11 cellular contexts compared by ENCODE assay signal in the genomic region with DNA sequence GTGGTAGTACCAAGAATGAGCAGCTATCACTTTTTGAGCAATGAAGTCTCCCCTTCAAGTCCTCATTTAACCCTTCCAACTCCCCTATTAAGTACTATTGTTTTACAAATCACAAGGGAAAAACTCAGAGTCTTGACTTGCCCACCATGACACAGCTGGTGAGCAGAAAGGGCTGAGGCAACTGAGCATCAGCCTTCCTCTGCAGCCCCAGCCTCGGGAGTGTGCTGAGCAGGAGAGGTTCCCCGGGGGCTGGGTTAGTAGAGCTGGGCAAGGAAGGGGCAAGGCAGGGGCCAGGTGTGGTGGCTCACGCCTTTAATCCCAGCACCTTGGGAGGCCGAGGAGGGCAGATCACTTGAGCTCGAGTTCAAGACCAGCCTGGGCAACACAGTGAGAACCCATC. TPM values are rescaled to one million over a fixed set of nuclear protein-coding genes. Genes with fewer than 3 reads are reported as not detected.
DNase-seq lines count a peak whose midpoint lies in the region; ATAC-seq and TF ChIP-seq lines count a peak whose summit lies in the region.
"Had no signal": no experiment of that assay in that cellular context is flagged by ENCODE, and none has a peak within 500 bp of the region (broad histone marks: within the 10 kb centered on the region; RNA-seq: fewer than 3 reads in every experiment).

No MANE protein-coding gene starts in this region.

- H3K27me3 Mint-ChIP-seq in CD14-positive monocyte (ENCODE audit: low read depth in 3 of 3) (peaks cover 0 to 3% (median 0%) of the 10 kb centered on the region in 3 donors), nephron progenitor cell (ENCODE audit: low read depth, poor library complexity) (peaks cover 48% of the 10 kb centered on the region)
- H3K27me3 Mint-ChIP-seq in dendritic cell treated with granulocyte-macrophage colony-stimulating factor and Interleukin-4, amounts not matched to agents 40 ng/mL and 50 ng/mL, for 4 days = no peaks in the 10 kb centered on the region

- peak overlapping the region; percentile 98 to 99 for H3K4me3 Mint-ChIP-seq in CD14-positive monocyte
- H3K4me3 Mint-ChIP-seq in dendritic cell treated with granulocyte-macrophage colony-stimulating factor and Interleukin-4, amounts not matched to agents 40 ng/mL and 50 ng/mL, for 4 days = peak overlapping the region; percentile 91
- peak overlapping the region; percentile 56 for H3K4me3 Mint-ChIP-seq in nephron progenitor cell

- peaks cover 0 to 5% (median 2%) of the 10 kb centered on the region in 7 donors for H3K9me3 Mint-ChIP-seq in CD14-positive monocyte
- no peaks in the 10 kb centered on the region for H3K9me3 Mint-ChIP-seq in dendritic cell treated with granulocyte-macrophage colony-stimulating factor and Interleukin-4, amounts not matched to agents 40 ng/mL and 50 ng/mL, for 4 days
- no peaks in the 10 kb centered on the region for H3K9me3 Mint-ChIP-seq in nephron progenitor cell

- ATAC-seq in HG03159 (IDR thresholded peaks at IDR 0.05; ENCODE audit: unreplicated experiment) = no peak

- H3K9ac ChIP-seq in HUES64 (ENCODE audit: low read depth, low read length) = no peak overlapping the region; the same call in 1 of the 2 replicates

- H3K4me1 Mint-ChIP-seq in CD14-positive monocyte (peaks cover 76% of the 10 kb centered on the region), nephron progenitor cell (peaks cover 41% of the 10 kb centered on the region)
- H3K4me1 Mint-ChIP-seq in dendritic cell treated with granulocyte-macrophage colony-stimulating factor and Interleukin-4, amounts not matched to agents 40 ng/mL and 50 ng/mL, for 4 days (ENCODE audit: low read depth) = peaks cover 77% of the 10 kb centered on the region

- TF ChIP-seq CTCF in CD14-positive monocyte (IDR thresholded peaks at IDR 0.05) (no peak), nephron progenitor cell (IDR thresholded peaks at IDR 0.05) (no peak)

- H3K36me3 Mint-ChIP-seq in CD14-positive monocyte (peaks cover 54 to 73% of the 10 kb centered on the region in 2 donors), nephron progenitor cell (ENCODE audit: low read depth) (peaks cover 25% of the 10 kb centered on the region)
- H3K36me3 Mint-ChIP-seq in dendritic cell treated with granulocyte-macrophage colony-stimulating factor and Interleukin-4, amounts not matched to agents 40 ng/mL and 50 ng/mL, for 4 days (ENCODE audit: low read depth) = peaks cover 75% of the 10 kb centered on the region

- H3K9me3 ChIP-seq in HUES64 (ENCODE audit: insufficient read depth, low read depth, low read length) = no peaks in the 10 kb centered on the region

- intact Hi-C loops in CD14-positive monocyte (cut with micrococcal nuclease) = loop anchor here (5.0 to 10.0 kb wide), 5 partner anchors 36 to 163 kb away; a partner anchor contains a TSS
- intact Hi-C loops in dendritic cell treated with granulocyte-macrophage colony-stimulating factor and Interleukin-4, amounts not matched to agents 40 ng/mL and 50 ng/mL, for 4 days (cut with micrococcal nuclease) = loop anchor here (5.0 to 10.0 kb wide), 3 partner anchors 36 to 73 kb away; a partner anchor contains a TSS

- WGBS in HUES64 = 53% methylated on average over 5 of the region's 5 CpGs

- peaks cover 10% of the 10 kb centered on the region for H3K4me1 ChIP-seq in HUES64 (ENCODE audit: insufficient read depth, low read length)

- peaks cover 21% of the 10 kb centered on the region for H3K36me3 ChIP-seq in HUES64 (ENCODE audit: insufficient read depth, low read length)

- DNase-seq in CD14-positive monocyte (ENCODE audit: low spot score) = no peak
- DNase-seq in nephron progenitor cell = no peak
- no peak for DNase-seq in NCI-H2227 treated with DMSO at 0.1 percent for 48 hours (lab: John Stamatoyannopoulos, UW)
- DNase-seq in NK-92 (lab: John Stamatoyannopoulos, UW; ENCODE audit: unreplicated experiment) = no peak
- DNase-seq in UCSD-AML1 (lab: John Stamatoyannopoulos, UW; ENCODE audit: unreplicated experiment) = no peak
- DNase-seq: activated gamma-delta T cell treated with Interleukin-2 at 50 U/mL for 16 hours, COR-L47, NCI-H774 had no signal

- H3K27ac ChIP-seq in HUES64 (ENCODE audit: low read depth, low read length) = no peak overlapping the region

- H3K27me3 ChIP-seq in HUES64 (ENCODE audit: insufficient read depth, low read length) = peaks cover 6% of the 10 kb centered on the region; the same call in 1 of the 2 replicates

- H3K27ac Mint-ChIP-seq in CD14-positive monocyte (peak overlapping the region; percentile 49 to 98 (median 95)), nephron progenitor cell (no peak overlapping the region)
- peak overlapping the region; percentile 98 for H3K27ac Mint-ChIP-seq in dendritic cell treated with granulocyte-macrophage colony-stimulating factor and Interleukin-4, amounts not matched to agents 40 ng/mL and 50 ng/mL, for 4 days

- H3K4me3 ChIP-seq in HUES64 (ENCODE audit: low read length) = peak overlapping the region; percentile 82

RNA-seq across cellular contexts. Expression of a gene that starts 3.2 kb away (rescaled TPM):
- polyA plus RNA-seq in CD14-positive monocyte = 10 to 100 TPM; 29.4 to 62.4 TPM
- polyA plus RNA-seq in HUES64 (2013, experiment 1 of 2) = 33.7 TPM
- 29.7 TPM for polyA plus RNA-seq in HUES64 (2013, experiment 2 of 2)

RNA-seq across cellular contexts. Expression of a gene that starts 12.2 kb away (rescaled TPM):
- polyA plus RNA-seq in CD14-positive monocyte = 10 to 100 TPM; 17.0 to 34.4 TPM
- polyA plus RNA-seq in HUES64 (2013, experiment 1 of 2) = 2.4 TPM
- polyA plus RNA-seq in HUES64 (2013, experiment 2 of 2) = 2.2 TPM

RNA-seq across cellular contexts. Expression of a gene that starts 38.9 kb away (rescaled TPM):
- polyA plus RNA-seq in CD14-positive monocyte = 10 to 100 TPM in 1 of 2 donors, 1 to 10 TPM in 1; 8.3 to 10.6 TPM
- 17.7 TPM for polyA plus RNA-seq in HUES64 (2013, experiment 1 of 2)
- polyA plus RNA-seq in HUES64 (2013, experiment 2 of 2) = 21.8 TPM
